ENCODE assay signal across 18 cellular contexts in the genomic region with DNA sequence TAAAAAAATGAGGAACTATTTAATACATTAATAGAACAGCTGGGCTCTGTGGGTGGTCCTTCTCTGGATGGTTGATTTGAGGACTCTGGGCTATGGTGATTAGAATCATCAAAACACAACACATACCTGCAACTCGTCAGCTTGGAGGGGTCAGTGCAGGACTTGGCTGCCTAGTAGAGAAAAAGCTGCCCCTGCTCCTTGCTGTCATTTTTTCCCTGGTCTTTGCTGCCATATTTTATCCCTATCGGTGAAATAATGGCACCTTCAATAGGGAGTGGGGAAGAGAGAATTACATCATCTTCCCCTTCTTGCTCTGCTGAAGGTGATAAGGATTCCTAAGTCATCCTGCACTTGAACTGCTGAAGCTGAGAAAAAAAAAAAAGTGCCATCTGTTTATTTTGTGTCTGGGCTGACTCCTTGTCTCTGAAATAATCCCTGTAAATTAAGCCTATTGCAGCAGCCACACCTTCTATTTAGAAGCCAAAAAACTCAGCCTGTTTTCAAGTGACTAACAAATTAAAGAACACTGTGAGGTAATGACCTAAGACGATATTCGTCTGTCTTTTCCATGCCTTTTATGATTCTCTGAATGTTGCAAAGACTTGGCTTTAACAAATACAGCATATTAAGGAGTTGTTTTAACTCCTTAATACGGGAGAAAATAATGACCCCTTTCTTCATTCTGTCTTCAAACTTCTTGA.
DNase-seq lines count a peak whose midpoint lies in the region; ATAC-seq, FAIRE-seq and TF ChIP-seq lines count a peak whose summit lies in the region.
"Had no signal": no experiment of that assay in that cellular context is flagged by ENCODE, and none has a peak within 500 bp of the region (broad histone marks: within the 10 kb centered on the region; RNA-seq: fewer than 3 reads in every experiment).

No MANE protein-coding gene starts in this region.

- no peaks in the 10 kb centered on the region for H3K9me1 ChIP-seq in keratinocyte (ENCODE audit: control insufficient read depth, extremely low read depth, insufficient read depth, low read length)

- no peak for TF ChIP-seq POLR2A in spleen (IDR thresholded peaks at IDR 0.05)

- H3K27ac ChIP-seq in keratinocyte (ENCODE audit: control insufficient read depth, insufficient read depth, low read length) = peak overlapping the region; percentile 76
- no peak overlapping the region for H3K27ac ChIP-seq in spleen
- H3K27ac ChIP-seq: adrenal gland, lower lobe of right lung, right lobe of liver, upper lobe of right lung had no signal

- TF ChIP-seq CTCF in keratinocyte (optimal IDR thresholded peaks at IDR 0.05 in 1 of 3, IDR thresholded peaks at IDR 0.05 in 1 of 3, conservative IDR thresholded peaks at IDR 0.05 in 1 of 3; ENCODE audit: extremely low read depth in 1 of 3, insufficient read depth in 2 of 3, low read length in 3 of 3) (no peak), spleen (IDR thresholded peaks at IDR 0.05 in 8 of 11, conservative IDR thresholded peaks at IDR 0.05 in 3 of 11) (no peak)

- no peak overlapping the region for H3K9ac ChIP-seq in keratinocyte (ENCODE audit: control insufficient read depth, extremely low read depth, insufficient read depth, low read length)

- no peak for FAIRE-seq in keratinocyte (lab: Jason Lieb, UNC)

- peak; percentile 47 for DNase-seq in D341Med (ENCODE audit: low spot score)
- peak; percentile 59 to 94 for DNase-seq in NCI-H524 (lab: John Stamatoyannopoulos, UW)
- DNase-seq in cerebellar cortex (ENCODE audit: low spot score) = peak; percentile 61
- no peak for DNase-seq in keratinocyte (ENCODE audit: low read depth, low spot score)
- no peak for DNase-seq in spleen
- DNase-seq in NCI-H1930 (lab: John Stamatoyannopoulos, UW) = no peak
- DNase-seq: activated CD4-positive, alpha-beta memory T cell treated with anti-CD3 and anti-CD28 coated beads, Interleukin-2, amount 10 ng/mL, durations not matched to agents 7 days and 5 days; adrenal gland; COR-L47; lower lobe of right lung; NCI-H2081; right lobe of liver; Right ventricle myocardium superior; upper lobe of right lung had no signal

- no peaks in the 10 kb centered on the region for H3K27me3 ChIP-seq in keratinocyte (ENCODE audit: control insufficient read depth, extremely low read depth, insufficient read depth, low read length)
- no peaks in the 10 kb centered on the region for H3K27me3 ChIP-seq in spleen (replicated peaks in 1 of 7)
- H3K27me3 ChIP-seq: adrenal gland, right lobe of liver, upper lobe of right lung had no signal

- peak overlapping the region in 1 of 3 experiments; percentile 22 for H3K4me3 ChIP-seq in keratinocyte (ENCODE audit: control insufficient read depth in 2 of 3, extremely low read depth in 1 of 3, insufficient read depth in 2 of 3, low read depth in 1 of 3, low read length in 3 of 3)
- H3K4me3 ChIP-seq in spleen = no peak overlapping the region
- H3K4me3 ChIP-seq: adrenal gland, coronary artery, lower lobe of right lung, right lobe of liver, upper lobe of right lung had no signal

- H3K4me1 ChIP-seq in keratinocyte (ENCODE audit: control insufficient read depth, extremely low read depth, insufficient read depth, low read length) (peaks cover 48% of the 10 kb centered on the region), spleen (peaks cover 0 to 21% (median 1%) of the 10 kb centered on the region in 6 donors)

- ATAC-seq in GM21381 (IDR thresholded peaks at IDR 0.05; ENCODE audit: unreplicated experiment) (no peak), HG03045 (IDR thresholded peaks at IDR 0.05; ENCODE audit: unreplicated experiment) (no peak)
- ATAC-seq: lower lobe of right lung; right lobe of liver; stimulated activated effector memory CD8-positive, alpha-beta T cell treated with anti-CD3 and anti-CD28 coated beads, Interleukin-12 subunit alpha, Interleukin-12 subunit beta, amount 100 ng/mL, for 72 hours; upper lobe of right lung had no signal

- H4K20me1 ChIP-seq in keratinocyte (ENCODE audit: control insufficient read depth, extremely low read depth, insufficient read depth, low read length) = no peaks in the 10 kb centered on the region

- intact Hi-C loops in spleen (cut with DNase I; ENCODE audit: low total_unique reads) = no loop called here

- H3K9me3 ChIP-seq in keratinocyte (ENCODE audit: control insufficient read depth, low read depth, low read length) (no peaks in the 10 kb centered on the region), spleen (no peaks in the 10 kb centered on the region)
- H3K9me3 ChIP-seq: adrenal gland, lower lobe of right lung, right lobe of liver, upper lobe of right lung had no signal

- peaks cover 4% of the 10 kb centered on the region for H3K79me2 ChIP-seq in keratinocyte (ENCODE audit: control insufficient read depth, insufficient read depth, low read length)

- dilution Hi-C loops in keratinocyte (cut with MboI; ENCODE audit: extremely low pct_ligation_motif_present, low sequenced_read_pairs) = no loop called here

- WGBS in spleen, 5 donors = 70 to 75% (median 72%) methylated on average over 5 of the region's 5 CpGs

- H3K4me2 ChIP-seq in keratinocyte (ENCODE audit: control insufficient read depth, extremely low read depth, insufficient read depth, low read depth, low read length) = peak overlapping the region; percentile 67

- H3K36me3 ChIP-seq in keratinocyte (ENCODE audit: control insufficient read depth in 2 of 2, extremely low read depth in 1 of 2, insufficient read depth in 2 of 2, low read length in 2 of 2) (no peaks in the 10 kb centered on the region), spleen (no peaks in the 10 kb centered on the region)
- H3K36me3 ChIP-seq: adrenal gland, lower lobe of right lung, right lobe of liver, upper lobe of right lung had no signal

- H2AFZ ChIP-seq in keratinocyte (ENCODE audit: control insufficient read depth, low read length) = no peak overlapping the region

Comparison
In these comparisons a context has a peak if more than half of its experiments do, and no peak if none do; other contexts are left out.
1. DNase-seq: peak in D341Med (single experiment), NCI-H524 (2 of 2) and cerebellar cortex (single experiment); none in keratinocyte (single experiment), spleen (single experiment) and NCI-H1930 (0 of 2).